Comparison of ENCODE assay signal across 13 cellular contexts in genomic region chr1:211610779-211611556, GRCh38. TPM values are rescaled to one million over a fixed set of nuclear protein-coding genes. Genes with fewer than 3 reads are reported as not detected.
DNase-seq lines count a peak whose midpoint lies in the region; FAIRE-seq and TF ChIP-seq lines count a peak whose summit lies in the region.
"Had no signal": no experiment of that assay in that cellular context is flagged by ENCODE, and none has a peak within 500 bp of the region (broad histone marks: within the 10 kb centered on the region; RNA-seq: fewer than 3 reads in every experiment).

No MANE protein-coding gene starts in this region.

- no peaks in the 10 kb centered on the region for H3K36me3 Mint-ChIP-seq in activated T-cell treated with anti-CD3 and anti-CD28 coated beads, Interleukin-2, amount 50 U/mL, for 24 hours (ENCODE audit: low read depth)
- no peaks in the 10 kb centered on the region for H3K36me3 Mint-ChIP-seq in CD4-positive, alpha-beta memory T cell
- H3K36me3 Mint-ChIP-seq: stimulated activated memory B cell treated with anti-CD40 and anti-IgM and Interleukin-4, amounts not matched to agents 10 μg/mL and 1 μg/mL and 100 μg/mL, for 72 hours had no signal

- no peaks in the 10 kb centered on the region for H3K23me2 ChIP-seq in H1 (ENCODE audit: low read depth, low read length)

- no peak overlapping the region for H3K4me2 ChIP-seq in H1 (ENCODE audit: insufficient read depth in 1 of 2, low read depth in 2 of 2, low read length in 2 of 2)
- H3K4me2 ChIP-seq: KMS-11 had no signal

- no peak overlapping the region for H3K27ac Mint-ChIP-seq in activated T-cell treated with anti-CD3 and anti-CD28 coated beads, Interleukin-2, amount 50 U/mL, for 24 hours
- H3K27ac Mint-ChIP-seq in CD4-positive, alpha-beta memory T cell: peak overlapping the region in 2 of 7 donors; percentile 42 to 45
- H3K27ac Mint-ChIP-seq: CD4-positive, alpha-beta T cell; stimulated activated memory B cell treated with anti-CD40 and anti-IgM and Interleukin-4, amounts not matched to agents 10 μg/mL and 1 μg/mL and 100 μg/mL, for 72 hours had no signal

- H3K27ac ChIP-seq in H1 (ENCODE audit: low read depth, low read length): no peak overlapping the region
- no peak overlapping the region for H3K27ac ChIP-seq in CD4-positive, alpha-beta memory T cell (ENCODE audit: low read depth, low read length)
- H3K27ac ChIP-seq: KMS-11 had no signal

- no peak overlapping the region for H3K4ac ChIP-seq in H1 (replicated peaks; ENCODE audit: insufficient read length, low read depth, low read length)

- no peaks in the 10 kb centered on the region for H4K20me1 ChIP-seq in H1 (replicated peaks in 1 of 2; ENCODE audit: control insufficient read depth in 1 of 2, insufficient read depth in 2 of 2, low read length in 2 of 2)

- H2AK5ac ChIP-seq in H1 (ENCODE audit: low read depth, low read length): no peak overlapping the region

- no peak overlapping the region for H4K91ac ChIP-seq in H1 (replicated peaks; ENCODE audit: insufficient read length, low read length)

- no peak for TF ChIP-seq CTCF in H1 (IDR thresholded peaks at IDR 0.05; ENCODE audit: control extremely low read depth in 1 of 3, insufficient read depth in 1 of 3, low read depth in 1 of 3, low read length in 3 of 3)

- TF ChIP-seq POLR2A in H1 (IDR thresholded peaks at IDR 0.05; ENCODE audit: control extremely low read depth in 1 of 2, low read depth in 2 of 2, low read length in 2 of 2): no peak

- H3K4me3 Mint-ChIP-seq in activated T-cell treated with anti-CD3 and anti-CD28 coated beads, Interleukin-2, amount 50 U/mL, for 24 hours: no peak overlapping the region
- no peak overlapping the region for H3K4me3 Mint-ChIP-seq in CD4-positive, alpha-beta memory T cell
- H3K4me3 Mint-ChIP-seq: CD4-positive, alpha-beta T cell; stimulated activated memory B cell treated with anti-CD40 and anti-IgM and Interleukin-4, amounts not matched to agents 10 μg/mL and 1 μg/mL and 100 μg/mL, for 72 hours had no signal

- no peak overlapping the region for H3K56ac ChIP-seq in H1 (replicated peaks; ENCODE audit: insufficient read length, low read depth, low read length)

- no peak for TF ChIP-seq RAD21 in H1 (IDR thresholded peaks at IDR 0.05 in 1 of 2, conservative IDR thresholded peaks at IDR 0.05 in 1 of 2; ENCODE audit: low read depth in 2 of 2, low read length in 2 of 2)

- no peak overlapping the region for H3K18ac ChIP-seq in H1 (ENCODE audit: extremely low read depth, low read length)

- no peak overlapping the region for H2BK5ac ChIP-seq in H1 (ENCODE audit: low read depth, low read length)

- no peak overlapping the region for H2BK15ac ChIP-seq in H1 (ENCODE audit: low read length)

- FAIRE-seq in H1 (lab: Jason Lieb, UNC) (no peak), GM19239 (lab: Jason Lieb, UNC) (no peak)

- no peaks in the 10 kb centered on the region for H3K27me3 ChIP-seq in H1 (replicated peaks in 1 of 4; ENCODE audit: control insufficient read depth in 3 of 4, extremely low read depth in 1 of 4, insufficient read depth in 3 of 4, low read length in 3 of 4)
- no peaks in the 10 kb centered on the region for H3K27me3 ChIP-seq in CD4-positive, alpha-beta memory T cell (ENCODE audit: insufficient read depth, low read length)

- H3K14ac ChIP-seq in H1 (ENCODE audit: insufficient read length): no peak overlapping the region

- H3K27me3 Mint-ChIP-seq in activated T-cell treated with anti-CD3 and anti-CD28 coated beads, Interleukin-2, amount 50 U/mL, for 24 hours: no peaks in the 10 kb centered on the region
- H3K27me3 Mint-ChIP-seq in CD4-positive, alpha-beta memory T cell: no peaks in the 10 kb centered on the region
- H3K27me3 Mint-ChIP-seq: CD4-positive, alpha-beta T cell; stimulated activated memory B cell treated with anti-CD40 and anti-IgM and Interleukin-4, amounts not matched to agents 10 μg/mL and 1 μg/mL and 100 μg/mL, for 72 hours had no signal

- no peak overlapping the region for H4K5ac ChIP-seq in H1 (ENCODE audit: insufficient read length, low read depth, low read length)

- DNase-seq in AG20443 (ENCODE audit: low spot score): peak; percentile 70
- peak; percentile 81 for DNase-seq in NCI-H2171 treated with DMSO at 0.1 percent for 48 hours (lab: John Stamatoyannopoulos, UW)
- DNase-seq in H1 (ENCODE audit: low read depth in 1 of 2, low spot score in 2 of 2): no peak
- DNase-seq in middle frontal gyrus (ENCODE audit: extremely low spot score, low spot score): peak; percentile 28
- no peak for DNase-seq in activated T-cell treated with anti-CD3 and anti-CD28 coated beads, Interleukin-2, amount 50 U/mL, for 24 hours
- DNase-seq in CD4-positive, alpha-beta memory T cell: no peak
- DNase-seq in NOMO-1 treated with DMSO at 0.1 percent for 48 hours (lab: John Stamatoyannopoulos, UW; ENCODE audit: unreplicated experiment): no peak
- DNase-seq in GM19239 (ENCODE audit: insufficient read length, low spot score): no peak
- DNase-seq: activated gamma-delta T cell treated with Interleukin-2 at 50 U/mL for 16 hours; CD4-positive, alpha-beta T cell; effector memory CD4-positive, alpha-beta T cell had no signal

- 73% methylated on average over 9 of the region's 9 CpGs; no CpG with 5 or more reads in 1 of the 2 experiments for WGBS in H1 (ENCODE audit: extremely low coverage in 1 of 2, insufficient coverage in 1 of 2, insufficient read length in 1 of 2, insufficient replicate concordance in 2 of 2, low coverage in 1 of 2, low lambda C conversion rate in 2 of 2, missing lambda C conversion rate in 1 of 2), 2 experiments

- no peak overlapping the region for H2BK12ac ChIP-seq in H1 (ENCODE audit: low read depth, low read length)

- H2BK20ac ChIP-seq in H1 (ENCODE audit: low read length): no peak overlapping the region

- no peaks in the 10 kb centered on the region for H3K79me1 ChIP-seq in H1 (ENCODE audit: low read depth, low read length)

- CTCF ChIA-PET in H1 (lab: Charles Lee; ENCODE audit: partially characterized antibody): interaction anchor here (0.6 to 1.6 kb wide), 8 partner anchors 9 to 288 kb away, joined by 3 to 6 read pairs (median 3); no protein-coding TSS in a partner anchor
- CTCF ChIA-PET in CD4-positive, alpha-beta memory T cell (lab: Charles Lee; ENCODE audit: partially characterized antibody): no interaction called here

- no peaks in the 10 kb centered on the region; a peak in 1 of 7 replicates for H3K4me1 ChIP-seq in H1 (replicated peaks in 1 of 4; ENCODE audit: control insufficient read depth in 3 of 4, insufficient read depth in 4 of 4, low read length in 3 of 4)
- peaks cover 13% of the 10 kb centered on the region for H3K4me1 ChIP-seq in CD4-positive, alpha-beta memory T cell (ENCODE audit: insufficient read depth, low read length)

- H4K8ac ChIP-seq in H1 (ENCODE audit: extremely low read depth, insufficient read depth, low read length): no peak overlapping the region

- H3K36me3 ChIP-seq in H1 (ENCODE audit: control insufficient read depth in 2 of 4, insufficient read depth in 4 of 4, low read length in 3 of 4): no peaks in the 10 kb centered on the region
- H3K36me3 ChIP-seq in CD4-positive, alpha-beta memory T cell (ENCODE audit: insufficient read depth, low read length): no peaks in the 10 kb centered on the region

- POLR2A ChIA-PET in H1 (lab: Charles Lee; ENCODE audit: partially characterized antibody): no interaction called here
- POLR2A ChIA-PET in CD4-positive, alpha-beta memory T cell (lab: Charles Lee; ENCODE audit: partially characterized antibody): no interaction called here

- no peaks in the 10 kb centered on the region for H3K9me3 Mint-ChIP-seq in activated T-cell treated with anti-CD3 and anti-CD28 coated beads, Interleukin-2, amount 50 U/mL, for 24 hours
- H3K9me3 Mint-ChIP-seq in CD4-positive, alpha-beta memory T cell: peaks cover 0 to 4% (median 0%) of the 10 kb centered on the region in 8 donors
- H3K9me3 Mint-ChIP-seq: CD4-positive, alpha-beta T cell; stimulated activated memory B cell treated with anti-CD40 and anti-IgM and Interleukin-4, amounts not matched to agents 10 μg/mL and 1 μg/mL and 100 μg/mL, for 72 hours had no signal

- H3K9me3 ChIP-seq in H1 (ENCODE audit: insufficient read depth in 2 of 2, low read depth in 1 of 2, low read length in 1 of 2): no peaks in the 10 kb centered on the region
- H3K9me3 ChIP-seq in CD4-positive, alpha-beta memory T cell (ENCODE audit: control insufficient read depth in 1 of 2, low read length in 2 of 2): no peaks in the 10 kb centered on the region

- no peak overlapping the region for H3K4me3 ChIP-seq in H1 (ENCODE audit: extremely low read depth in 1 of 4, insufficient read depth in 2 of 4, low read depth in 3 of 4, low read length in 4 of 4)
- H3K4me3 ChIP-seq in CD4-positive, alpha-beta memory T cell (ENCODE audit: low read length in 2 of 2): no peak overlapping the region

- no peak overlapping the region for H3K23ac ChIP-seq in H1 (ENCODE audit: insufficient read length)

- H3K9ac ChIP-seq in H1 (replicated peaks in 1 of 4; ENCODE audit: extremely low read depth in 1 of 4, low read depth in 3 of 4, low read length in 3 of 4): no peak overlapping the region
- H3K9ac ChIP-seq: KMS-11 had no signal

- intact Hi-C loops in CD4-positive, alpha-beta memory T cell (cut with micrococcal nuclease): no loop called here

- H3K79me2 ChIP-seq in H1 (ENCODE audit: control insufficient read depth in 1 of 2, insufficient read depth in 2 of 2, low read length in 2 of 2): no peaks in the 10 kb centered on the region

- TF ChIP-seq EP300 in H1 (IDR thresholded peaks at IDR 0.05; ENCODE audit: borderline replicate concordance in 1 of 2, low read depth in 2 of 2, low read length in 2 of 2): no peak

- H3K4me1 Mint-ChIP-seq in activated T-cell treated with anti-CD3 and anti-CD28 coated beads, Interleukin-2, amount 50 U/mL, for 24 hours (ENCODE audit: low read depth): peaks cover 17% of the 10 kb centered on the region
- peaks cover 8 to 22% (median 11%) of the 10 kb centered on the region in 4 donors for H3K4me1 Mint-ChIP-seq in CD4-positive, alpha-beta memory T cell

- H2BK120ac ChIP-seq in H1 (replicated peaks; ENCODE audit: low read depth, low read length): no peak overlapping the region

- peak overlapping the region; percentile 30; the same call in 1 of the 2 replicates for H2AFZ ChIP-seq in H1 (ENCODE audit: low read length)

TF ChIP-seq in H1, 55 proteins besides CTCF, POLR2A, EP300 and RAD21 (continues in another document):
- TF ChIP-seq NRF1 (IDR thresholded peaks at IDR 0.05; ENCODE audit: low read depth, low read length) (no peak), TCF12 (IDR thresholded peaks at IDR 0.05; ENCODE audit: low read depth, low read length) (no peak)

RNA-seq across cellular contexts. Expression of gene SLC30A1, which starts 32.0 kb away (rescaled TPM):
- 13.5 and 14.0 TPM in 2 replicates for total RNA-seq in H1 (2021; fragmentation: NEBNext Ultra II Directional; extraction: Animal tissue kit (Norgen Biotek cat#: 25700))
- 3.7 and 4.5 TPM in 2 replicates for polyA plus RNA-seq in H1 (2011; rRNA removed)
- polyA plus RNA-seq in H1 (2011; cell fraction: cytosol; rRNA removed): 5.9 TPM
- polyA plus RNA-seq in H1 (2011; cell fraction: nucleus; rRNA removed): 3.7 TPM
- 2.7 to 6.2 TPM (median 4.9 TPM) in 4 replicates for polyA plus RNA-seq in H1 (2012, experiment 1 of 2)
- polyA plus RNA-seq in H1 (2012, experiment 2 of 2): 1.0 TPM
- polyA plus RNA-seq in H1 (2013, experiment 1 of 2): 7.1 TPM
- polyA plus RNA-seq in H1 (2013, experiment 2 of 2): 8.0 TPM
- 10.4 and 15.8 TPM in 2 replicates for polyA minus RNA-seq in H1 (2011; rRNA and poly(A)+ RNA removed)
- polyA minus RNA-seq in H1 (2011; cell fraction: cytosol; rRNA and poly(A)+ RNA removed): 15.5 TPM
- 16.7 TPM for polyA minus RNA-seq in H1 (2011; cell fraction: nucleus; rRNA and poly(A)+ RNA removed)
- 10 to 100 TPM; 10.1 to 10.6 TPM for total RNA-seq in CD4-positive, alpha-beta memory T cell
- 1 to 10 TPM; 2.5 to 2.6 TPM for polyA plus RNA-seq in CD4-positive, alpha-beta memory T cell

Comparison
In these comparisons a context has a peak if more than half of its experiments do, and no peak if none do; other contexts are left out.
1. DNase-seq: peak in AG20443 (single experiment), NCI-H2171 treated with DMSO at 0.1 percent for 48 hours (single experiment) and middle frontal gyrus (single experiment); none in H1 (0 of 2), activated T-cell treated with anti-CD3 and anti-CD28 coated beads, Interleukin-2, amount 50 U/mL, for 24 hours (single experiment), CD4-positive, alpha-beta memory T cell (0 of 5), NOMO-1 treated with DMSO at 0.1 percent for 48 hours (single experiment) and GM19239 (single experiment).